ENCODE assay signal across 25 cellular contexts in genomic region chr11:16179668-16180067, GRCh38.
"Had no signal": no experiment of that assay in that cellular context is flagged by ENCODE, and none has a peak within 500 bp of the region (broad histone marks: within the 10 kb centered on the region; RNA-seq: fewer than 3 reads in every experiment).

No MANE protein-coding gene starts in this region.

- H3K4me3 ChIP-seq: breast epithelium, gastrocnemius medialis, left ventricle myocardium inferior, testis, uterus had no signal

- H2AFZ ChIP-seq: parathyroid adenoma had no signal

- H3K27me3 ChIP-seq: breast epithelium, gastrocnemius medialis, testis, uterus had no signal

- H3K4me3 Mint-ChIP-seq: activated naive CD8-positive, alpha-beta T cell treated with anti-CD3 and anti-CD28 coated beads for 36 hours; activated T-cell treated with anti-CD3 and anti-CD28 coated beads, Interleukin-2, amount 50 U/mL, for 24 hours; central memory CD8-positive, alpha-beta T cell; natural killer cell; stimulated activated naive B cell treated with anti-CD40 and anti-IgM and Interleukin-4, amounts not matched to agents 10 μg/mL and 1 μg/mL and 100 μg/mL, for 72 hours had no signal

- DNase-seq: activated CD4-positive, alpha-beta T cell treated with anti-CD3 and anti-CD28 coated beads for 1 hour; activated CD4-positive, alpha-beta T cell treated with anti-CD3 and anti-CD28 coated beads, Interleukin-2, amount 50 U/mL, for 4 hours; activated CD8-positive, alpha-beta memory T cell treated with anti-CD3 and anti-CD28 coated beads for 24 hours; activated CD8-positive, alpha-beta memory T cell treated with anti-CD3 and anti-CD28 coated beads, Interleukin-2, amount 50 U/mL, for 4 hours; activated naive CD4-positive, alpha-beta T cell treated with Interleukin-2 at 50 U/mL for 16 hours; activated naive CD8-positive, alpha-beta T cell treated with anti-CD3 and anti-CD28 coated beads for 36 hours; activated T-cell treated with anti-CD3 and anti-CD28 coated beads, Interleukin-2, amount 50 U/mL, for 24 hours; amniotic stem cell; effector memory CD4-positive, alpha-beta T cell; gastrocnemius medialis; hippocampal formation; left ventricle myocardium inferior; natural killer cell; right cardiac atrium; stimulated activated CD4-positive, alpha-beta T cell treated with anti-CD3 and anti-CD28 coated beads, Interleukin-2, amount 100 ng/mL, for 48 hours; stimulated activated CD8-positive, alpha-beta memory T cell treated with anti-CD3 and anti-CD28 coated beads, Interleukin-4, amount 100 ng/mL, for 48 hours; stimulated activated naive B cell treated with anti-CD40 and anti-IgM and Interleukin-4, amounts not matched to agents 10 μg/mL and 1 μg/mL and 100 μg/mL, for 72 hours; testis; trophoblast cell; uterus had no signal

- H3K4me1 Mint-ChIP-seq: activated naive CD8-positive, alpha-beta T cell treated with anti-CD3 and anti-CD28 coated beads for 36 hours; central memory CD8-positive, alpha-beta T cell; natural killer cell; stimulated activated naive B cell treated with anti-CD40 and anti-IgM and Interleukin-4, amounts not matched to agents 10 μg/mL and 1 μg/mL and 100 μg/mL, for 72 hours had no signal

- H3K4me1 ChIP-seq: breast epithelium, parathyroid adenoma, testis, uterus had no signal

- H3K27me3 Mint-ChIP-seq: activated naive CD8-positive, alpha-beta T cell treated with anti-CD3 and anti-CD28 coated beads for 36 hours; activated T-cell treated with anti-CD3 and anti-CD28 coated beads, Interleukin-2, amount 50 U/mL, for 24 hours; central memory CD8-positive, alpha-beta T cell; stimulated activated naive B cell treated with anti-CD40 and anti-IgM and Interleukin-4, amounts not matched to agents 10 μg/mL and 1 μg/mL and 100 μg/mL, for 72 hours had no signal

- H3K36me3 ChIP-seq: breast epithelium, gastrocnemius medialis, left ventricle myocardium inferior, uterus had no signal

- H3K9me3 Mint-ChIP-seq: activated naive CD8-positive, alpha-beta T cell treated with anti-CD3 and anti-CD28 coated beads for 36 hours; activated T-cell treated with anti-CD3 and anti-CD28 coated beads, Interleukin-2, amount 50 U/mL, for 24 hours; central memory CD8-positive, alpha-beta T cell; natural killer cell; stimulated activated naive B cell treated with anti-CD40 and anti-IgM and Interleukin-4, amounts not matched to agents 10 μg/mL and 1 μg/mL and 100 μg/mL, for 72 hours had no signal

- H3K36me3 Mint-ChIP-seq: activated naive CD8-positive, alpha-beta T cell treated with anti-CD3 and anti-CD28 coated beads for 36 hours; natural killer cell; stimulated activated naive B cell treated with anti-CD40 and anti-IgM and Interleukin-4, amounts not matched to agents 10 μg/mL and 1 μg/mL and 100 μg/mL, for 72 hours had no signal

- ATAC-seq: esophagus mucosa; gastrocnemius medialis; natural killer cell; right cardiac atrium; stimulated activated naive B cell treated with anti-CD40 and anti-IgM and Interleukin-4, amounts not matched to agents 10 μg/mL and 1 μg/mL and 100 μg/mL, for 72 hours had no signal

- H3K27ac ChIP-seq: breast epithelium, gastrocnemius medialis, left ventricle myocardium inferior, parathyroid adenoma, testis, uterus, VCaP had no signal

- H3K9me3 ChIP-seq: breast epithelium, gastrocnemius medialis, left ventricle myocardium inferior, testis, uterus had no signal

- H3K9ac ChIP-seq: parathyroid adenoma had no signal

- H3K27ac Mint-ChIP-seq: activated naive CD8-positive, alpha-beta T cell treated with anti-CD3 and anti-CD28 coated beads for 36 hours; activated T-cell treated with anti-CD3 and anti-CD28 coated beads, Interleukin-2, amount 50 U/mL, for 24 hours; natural killer cell; stimulated activated naive B cell treated with anti-CD40 and anti-IgM and Interleukin-4, amounts not matched to agents 10 μg/mL and 1 μg/mL and 100 μg/mL, for 72 hours had no signal
